In genomic region chr5:174371600-174372094, GRCh38 we compare ENCODE assay signal across 19 cellular contexts.
DNase-seq lines count a peak whose midpoint lies in the region; ATAC-seq, FAIRE-seq and TF ChIP-seq lines count a peak whose summit lies in the region.
"Had no signal": no experiment of that assay in that cellular context is flagged by ENCODE, and none has a peak within 500 bp of the region (broad histone marks: within the 10 kb centered on the region; RNA-seq: fewer than 3 reads in every experiment).

No MANE protein-coding gene starts in this region.

- peaks cover 19% of the 10 kb centered on the region for H3K4me1 ChIP-seq in PC-3 (ENCODE audit: insufficient read depth, low read length)
- H3K4me1 ChIP-seq: HAP-1, vagina had no signal

- intact Hi-C loops in PC-3 (cut with micrococcal nuclease): no loop called here

- DNase-seq in H4 (ENCODE audit: low spot score) (peak; percentile 98), PC-3 (peak; percentile 90), chondrocyte (ENCODE audit: low spot score) (no peak), urothelium cell line (ENCODE audit: low spot score) (peak; percentile 77), foreskin fibroblast (no peak)
- no peak for DNase-seq in stimulated activated CD4-positive, alpha-beta T cell treated with anti-CD3 and anti-CD28 coated beads, Interleukin-2, amount 100 ng/mL, for 24 hours
- DNase-seq: activated CD4-positive, alpha-beta T cell treated with anti-CD3 and anti-CD28 coated beads for 4 hours; activated naive CD8-positive, alpha-beta T cell treated with anti-CD3 and anti-CD28 coated beads, Interleukin-2, amount 50 U/mL, for 24 hours; activated T-cell treated with anti-CD3 and anti-CD28 coated beads, Interleukin-2, amount 50 U/mL, for 1 hour; cortex of kidney; MV-4-11; stimulated activated naive CD4-positive, alpha-beta T cell; T-helper 17 cell had no signal

- H3K9me3 ChIP-seq in PC-3 (ENCODE audit: low read length): no peaks in the 10 kb centered on the region
- H3K9me3 ChIP-seq: HAP-1, vagina had no signal

- no peak overlapping the region for H2AFZ ChIP-seq in PC-3 (ENCODE audit: low read length)

- no peaks in the 10 kb centered on the region for H3K9me2 ChIP-seq in PC-3 (replicated peaks; ENCODE audit: low read length)

- H3K9me3 Mint-ChIP-seq in chondrocyte (ENCODE audit: low read depth): no peaks in the 10 kb centered on the region
- H3K9me3 Mint-ChIP-seq: nephron had no signal

- H3K4me2 ChIP-seq in PC-3 (ENCODE audit: low read length): peak overlapping the region; percentile 67

- CTCF ChIA-PET in PC-3 (lab: Charles Lee): no interaction called here

- H3K4me3 ChIP-seq in PC-3 (ENCODE audit: low read length): no peak overlapping the region
- no peak overlapping the region for H3K4me3 ChIP-seq in foreskin fibroblast (ENCODE audit: low read depth in 1 of 2, low read length in 2 of 2)
- H3K4me3 ChIP-seq: HAP-1, lung, vagina had no signal

- H3K36me3 ChIP-seq in PC-3 (ENCODE audit: low read depth, low read length): no peaks in the 10 kb centered on the region
- H3K36me3 ChIP-seq: HAP-1, vagina had no signal

- no peaks in the 10 kb centered on the region for H3K27me3 ChIP-seq in PC-3 (ENCODE audit: low read length)
- H3K27me3 ChIP-seq: vagina had no signal

- BruUV-seq in PC-3 (replicated peaks; lab: Mats Ljungman, UMichigan): no TSS peak

- POLR2A ChIA-PET in PC-3 (lab: Charles Lee; ENCODE audit: unreplicated experiment): interaction anchor here (0.5 kb wide), 1 partner anchor 102 kb away, joined by 6 read pairs; no protein-coding TSS in a partner anchor

- no peaks in the 10 kb centered on the region for H3F3A ChIP-seq in PC-3 (ENCODE audit: low read length, unreplicated experiment)

- no peak for TF ChIP-seq CTCF in PC-3 (conservative IDR thresholded peaks at IDR 0.05; ENCODE audit: low read depth, low read length)
- no peak for TF ChIP-seq CTCF in chondrocyte (IDR thresholded peaks at IDR 0.05)
- no peak for TF ChIP-seq CTCF in foreskin fibroblast (IDR thresholded peaks at IDR 0.05; ENCODE audit: low read depth, low read length)

- H3K4me3 Mint-ChIP-seq in chondrocyte (ENCODE audit: unreplicated experiment): no peak overlapping the region
- H3K4me3 Mint-ChIP-seq: activated naive CD8-positive, alpha-beta T cell treated with anti-CD3 and anti-CD28 coated beads, Interleukin-2, amount 50 U/mL, for 24 hours; nephron; T-helper 17 cell had no signal

- no peaks in the 10 kb centered on the region for H3K36me3 Mint-ChIP-seq in chondrocyte (ENCODE audit: low read depth)

- ATAC-seq in PC-3 (peak; percentile 37; the same call in 1 of the 2 replicates), HG02763 (IDR thresholded peaks at IDR 0.05; ENCODE audit: unreplicated experiment) (no peak)
- ATAC-seq: activated naive CD8-positive, alpha-beta T cell treated with anti-CD3 and anti-CD28 coated beads, Interleukin-2, amount 50 U/mL, for 24 hours; sciatic nerve; T-helper 17 cell had no signal

- H3K27ac Mint-ChIP-seq in chondrocyte (ENCODE audit: unreplicated experiment): peak overlapping the region; percentile 10
- H3K27ac Mint-ChIP-seq: activated naive CD8-positive, alpha-beta T cell treated with anti-CD3 and anti-CD28 coated beads, Interleukin-2, amount 50 U/mL, for 24 hours; nephron; T-helper 17 cell had no signal

- no peaks in the 10 kb centered on the region for H4K20me1 ChIP-seq in PC-3 (ENCODE audit: low read length)

- peak overlapping the region; percentile 46 for H3K9ac ChIP-seq in PC-3 (ENCODE audit: low read length)

- peak; percentile 42 for FAIRE-seq in urothelium cell line (lab: Jason Lieb, UNC)

- no peaks in the 10 kb centered on the region for H3K27me3 Mint-ChIP-seq in chondrocyte (ENCODE audit: low read depth)

- H3K27ac ChIP-seq in PC-3 (ENCODE audit: low read length): peak overlapping the region; percentile 85
- H3K27ac ChIP-seq: vagina had no signal

- H3K4me1 Mint-ChIP-seq in chondrocyte (ENCODE audit: low read depth): peaks cover 14% of the 10 kb centered on the region
- H3K4me1 Mint-ChIP-seq: activated naive CD8-positive, alpha-beta T cell treated with anti-CD3 and anti-CD28 coated beads, Interleukin-2, amount 50 U/mL, for 24 hours; nephron; T-helper 17 cell had no signal

- no peaks in the 10 kb centered on the region for H3K79me2 ChIP-seq in PC-3 (ENCODE audit: low read length)

Comparison
In these comparisons a context has a peak if more than half of its experiments do, and no peak if none do; other contexts are left out.
1. DNase-seq: peak in H4 (single experiment), PC-3 (single experiment) and urothelium cell line (single experiment); none in chondrocyte (single experiment), stimulated activated CD4-positive, alpha-beta T cell treated with anti-CD3 and anti-CD28 coated beads, Interleukin-2, amount 100 ng/mL, for 24 hours (0 of 2) and foreskin fibroblast (0 of 2).